ENCODE assay signal across 24 cellular contexts in the genomic region with DNA sequence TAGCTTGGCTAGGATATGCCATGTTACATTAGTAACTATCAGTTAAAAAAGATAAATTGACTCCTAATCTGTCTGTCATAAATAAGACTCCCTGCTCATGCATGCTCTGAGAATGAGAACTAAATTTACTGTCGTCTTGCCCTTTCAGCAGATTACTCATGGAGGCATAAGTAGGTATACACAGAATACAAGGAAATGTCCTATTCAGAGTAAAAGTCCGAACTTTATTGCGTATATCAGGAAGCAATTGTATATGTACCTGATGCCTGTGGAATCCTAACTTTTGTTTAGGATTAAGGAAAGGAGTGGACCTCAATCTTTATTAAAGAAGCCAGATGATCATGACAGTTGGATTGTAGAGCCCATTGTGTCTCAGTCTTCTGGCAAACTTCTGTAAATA.
"Had no signal": no experiment of that assay in that cellular context is flagged by ENCODE, and none has a peak within 500 bp of the region (broad histone marks: within the 10 kb centered on the region; RNA-seq: fewer than 3 reads in every experiment).

No MANE protein-coding gene starts in this region.

- H3K27me3 ChIP-seq: dorsolateral prefrontal cortex, gastrocnemius medialis, neural progenitor cell, right atrium auricular region, tibial nerve, upper lobe of left lung had no signal

- H3K9me3 ChIP-seq: gastrocnemius medialis, prostate gland, right atrium auricular region, thoracic aorta, tibial nerve, upper lobe of left lung had no signal

- H3K36me3 ChIP-seq: gastrocnemius medialis, neural progenitor cell, prostate gland, right atrium auricular region, thoracic aorta, tibial nerve, upper lobe of left lung had no signal

- ATAC-seq: esophagus mucosa; gastrocnemius medialis; left lobe of liver; naive thymus-derived CD4-positive, alpha-beta T cell; sciatic nerve; stimulated activated naive B cell treated with anti-CD40 and anti-IgM and Interleukin-4, amounts not matched to agents 10 μg/mL and 1 μg/mL and 100 μg/mL, for 72 hours had no signal

- H3K27ac ChIP-seq: dorsolateral prefrontal cortex, epithelial cell of prostate, gastrocnemius medialis, neural progenitor cell, parathyroid adenoma, prostate gland, right atrium auricular region, thoracic aorta, tibial nerve, upper lobe of left lung had no signal

- H3K4me3 ChIP-seq: dorsolateral prefrontal cortex, gastrocnemius medialis, neural progenitor cell, prostate gland, right atrium auricular region, thoracic aorta, tibial nerve, upper lobe of left lung had no signal

- FAIRE-seq: keratinocyte, urothelium cell line had no signal

- H3K4me1 ChIP-seq: gastrocnemius medialis, neural progenitor cell, prostate gland, right atrium auricular region, upper lobe of left lung had no signal

- DNase-seq: cortex of kidney; dorsolateral prefrontal cortex; effector CD4-positive, alpha-beta T cell; foreskin fibroblast; gastrocnemius medialis; head of caudate nucleus; mesenchymal stem cell; naive thymus-derived CD4-positive, alpha-beta T cell; stimulated activated CD4-positive, alpha-beta T cell treated with anti-CD3 and anti-CD28 coated beads, Interleukin-15, amount 100 ng/mL, for 24 hours; stimulated activated CD4-positive, alpha-beta T cell treated with anti-CD3 and anti-CD28 coated beads, Interleukin-2, amount 100 ng/mL, for 48 hours; stimulated activated naive B cell treated with anti-CD40 and anti-IgM and Interleukin-4, amounts not matched to agents 10 μg/mL and 1 μg/mL and 100 μg/mL, for 72 hours; upper lobe of left lung had no signal
